9 cellular contexts compared by ENCODE assay signal in the genomic region with DNA sequence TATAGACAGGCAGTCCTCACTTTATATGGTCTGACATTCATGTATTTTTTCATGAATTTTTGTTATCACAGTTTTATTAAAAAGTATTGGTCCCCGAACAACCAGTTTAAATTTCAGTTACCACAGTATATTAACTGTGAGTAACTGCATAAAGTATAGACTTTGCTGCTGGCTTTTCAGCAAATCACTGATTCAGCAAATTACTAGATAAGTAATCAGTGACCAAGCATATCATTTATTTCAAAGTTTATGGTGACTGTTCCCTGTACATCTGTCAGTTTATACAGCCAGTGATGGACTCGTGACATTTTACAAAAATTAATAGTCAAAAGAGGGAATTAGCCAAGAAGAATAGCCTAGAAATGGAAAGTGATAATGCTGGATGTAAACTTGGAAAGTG.
"Had no signal": no experiment of that assay in that cellular context is flagged by ENCODE, and none has a peak within 500 bp of the region (broad histone marks: within the 10 kb centered on the region; RNA-seq: fewer than 3 reads in every experiment).

No MANE protein-coding gene starts in this region.

- H3K27ac ChIP-seq: KMS-11 had no signal

- DNase-seq: H7, HFFc6, Karpas-422, KBM-7 had no signal

- H3K36me3 ChIP-seq: HAP-1 had no signal

- H3K4me1 ChIP-seq: HAP-1 had no signal

- H2AFZ ChIP-seq: GM23338 had no signal

- ATAC-seq: GM23338, HCT116 had no signal

- H3K9me3 ChIP-seq: HAP-1 had no signal

- H3K9ac ChIP-seq: KMS-11 had no signal

- H3K4me3 ChIP-seq: GM23338, HAP-1 had no signal

- FAIRE-seq: HTR-8/SVneo had no signal

- H3K4me2 ChIP-seq: GM23338, KMS-11 had no signal
